Comparison of ENCODE assay signal across 8 cellular contexts in genomic region chr17:42153919-42154491, GRCh38. TPM values are rescaled to one million over a fixed set of nuclear protein-coding genes. Genes with fewer than 3 reads are reported as not detected.
A peak's percentile ranks its signal among the peaks of the same experiment; 100 is the strongest.
DNase-seq lines count a peak whose midpoint lies in the region; ATAC-seq and TF ChIP-seq lines count a peak whose summit lies in the region.

No MANE protein-coding gene starts in this region.

- intact Hi-C loops in dendritic cell treated with granulocyte-macrophage colony-stimulating factor and Interleukin-4, amounts not matched to agents 40 ng/mL and 50 ng/mL, for 4 days (cut with micrococcal nuclease) = no loop called here

- peaks cover 48% of the 10 kb centered on the region for H3K4me1 Mint-ChIP-seq in dendritic cell treated with granulocyte-macrophage colony-stimulating factor and Interleukin-4, amounts not matched to agents 40 ng/mL and 50 ng/mL, for 4 days (ENCODE audit: low read depth)

- no peaks in the 10 kb centered on the region for H3K27me3 Mint-ChIP-seq in dendritic cell treated with granulocyte-macrophage colony-stimulating factor and Interleukin-4, amounts not matched to agents 40 ng/mL and 50 ng/mL, for 4 days

- no peaks in the 10 kb centered on the region for H3K9me3 Mint-ChIP-seq in dendritic cell treated with granulocyte-macrophage colony-stimulating factor and Interleukin-4, amounts not matched to agents 40 ng/mL and 50 ng/mL, for 4 days

- peak overlapping the region; percentile 100 for H3K4me3 ChIP-seq in GM06990 (replicated peaks; ENCODE audit: low read depth, low read length)
- peak overlapping the region; percentile 77 for H3K4me3 ChIP-seq in NT2/D1 (ENCODE audit: insufficient read length, low read depth)

- DNase-seq in GM06990 (ENCODE audit: extremely low read depth, insufficient read length) (no peak), NT2/D1 (ENCODE audit: low read depth, low spot score) (no peak), myocyte (ENCODE audit: low read depth) (peak; percentile 40), GM10266 (ENCODE audit: extremely low spot score) (no peak), NCI-H1092 treated with DMSO at 0.1 percent for 48 hours (lab: John Stamatoyannopoulos, UW) (no peak)

- H3K9ac ChIP-seq in NT2/D1 (ENCODE audit: insufficient read length, low read depth) = peak overlapping the region; percentile 91

- peaks cover 50% of the 10 kb centered on the region for H3K36me3 Mint-ChIP-seq in dendritic cell treated with granulocyte-macrophage colony-stimulating factor and Interleukin-4, amounts not matched to agents 40 ng/mL and 50 ng/mL, for 4 days (ENCODE audit: low read depth)

- ATAC-seq in GM21381 (IDR thresholded peaks at IDR 0.05; ENCODE audit: unreplicated experiment) = no peak
- ATAC-seq in GM18907 (IDR thresholded peaks at IDR 0.05; ENCODE audit: unreplicated experiment) = no peak

- H3K36me3 ChIP-seq in GM06990 (ENCODE audit: control insufficient read depth, insufficient read depth, low read length) (peaks cover 6% of the 10 kb centered on the region), NT2/D1 (ENCODE audit: insufficient read depth, insufficient read length, low read length) (peaks cover 40% of the 10 kb centered on the region)

- peak overlapping the region; percentile 94 for H3K27ac Mint-ChIP-seq in dendritic cell treated with granulocyte-macrophage colony-stimulating factor and Interleukin-4, amounts not matched to agents 40 ng/mL and 50 ng/mL, for 4 days

- peak overlapping the region; percentile 78 for H3K4me3 Mint-ChIP-seq in dendritic cell treated with granulocyte-macrophage colony-stimulating factor and Interleukin-4, amounts not matched to agents 40 ng/mL and 50 ng/mL, for 4 days

- TF ChIP-seq CTCF in GM06990 (IDR thresholded peaks at IDR 0.05; ENCODE audit: insufficient read depth, low read length, poor library complexity, severe bottlenecking) (no peak), GM10266 (IDR thresholded peaks at IDR 0.05; ENCODE audit: control insufficient read depth, insufficient read depth, low read depth, missing control alignments) (no peak)

- peaks cover 18% of the 10 kb centered on the region for H3K4me1 ChIP-seq in NT2/D1 (ENCODE audit: insufficient read depth, insufficient read length)

- H3K27me3 ChIP-seq in GM06990 (replicated peaks; ENCODE audit: control insufficient read depth, insufficient read depth, low read length) = no peaks in the 10 kb centered on the region
- H3K27me3 ChIP-seq in NT2/D1 (ENCODE audit: insufficient read depth, insufficient read length) = no peaks in the 10 kb centered on the region

- no peaks in the 10 kb centered on the region for H3K9me3 ChIP-seq in NT2/D1 (ENCODE audit: insufficient read depth, low read length)

RNA-seq across cellular contexts. Expression of gene RAB5C, which starts 0.8 kb away (rescaled TPM):
- total RNA-seq in myocyte = 73.6 and 73.9 TPM in 2 replicates
- polyA plus RNA-seq in myocyte (2012) = 148 TPM

RNA-seq across cellular contexts. Expression of gene KCNH4, which starts 26.9 kb away (rescaled TPM):
- not detected in 2 replicates for total RNA-seq in myocyte
- not detected for polyA plus RNA-seq in myocyte (2012)

RNA-seq across cellular contexts. Expression of gene HCRT, which starts 31.2 kb away (rescaled TPM):
- not detected in 2 replicates for total RNA-seq in myocyte
- not detected for polyA plus RNA-seq in myocyte (2012)

RNA-seq across cellular contexts. Expression of gene HSPB9, which starts 31.4 kb away (rescaled TPM):
- total RNA-seq in myocyte = not detected in 2 replicates
- polyA plus RNA-seq in myocyte (2012) = 0.40 TPM

RNA-seq across cellular contexts. Expression of gene KAT2A, which starts 32.8 kb away (rescaled TPM):
- 26.5 and 32.6 TPM in 2 replicates for total RNA-seq in myocyte
- polyA plus RNA-seq in myocyte (2012) = 32.8 TPM
